ENCODE assay signal across 26 cellular contexts in genomic region chr7:81404669-81405068, GRCh38.
"Had no signal": no experiment of that assay in that cellular context is flagged by ENCODE, and none has a peak within 500 bp of the region (broad histone marks: within the 10 kb centered on the region; RNA-seq: fewer than 3 reads in every experiment).

No MANE protein-coding gene starts in this region.

- H3K9me3 ChIP-seq: mucosa of descending colon, ovary, right atrium auricular region, right lobe of liver, testis, tibial artery, upper lobe of right lung had no signal

- H3K4me1 Mint-ChIP-seq: naive thymus-derived CD4-positive, alpha-beta T cell; stimulated activated memory B cell treated with anti-CD40 and anti-IgM and Interleukin-4, amounts not matched to agents 10 μg/mL and 1 μg/mL and 100 μg/mL, for 72 hours; stimulated activated naive CD8-positive, alpha-beta T cell treated with anti-CD3 and anti-CD28 coated beads, Interleukin-15, amount 100 ng/mL, for 72 hours had no signal

- H3K4me2 ChIP-seq: smooth muscle cell had no signal

- H3K36me3 Mint-ChIP-seq: naive thymus-derived CD4-positive, alpha-beta T cell; natural killer cell treated with Interleukin-12 subunit alpha and Interleukin-12 subunit beta and Interleukin-15 and Interleukin-18, amount 100 ng/mL, for 72 hours; stimulated activated memory B cell treated with anti-CD40 and anti-IgM and Interleukin-4, amounts not matched to agents 10 μg/mL and 1 μg/mL and 100 μg/mL, for 72 hours had no signal

- H3K27me3 Mint-ChIP-seq: naive thymus-derived CD4-positive, alpha-beta T cell; natural killer cell treated with Interleukin-12 subunit alpha and Interleukin-12 subunit beta and Interleukin-15 and Interleukin-18, amount 100 ng/mL, for 72 hours; progenitor cell of endocrine pancreas; stimulated activated memory B cell treated with anti-CD40 and anti-IgM and Interleukin-4, amounts not matched to agents 10 μg/mL and 1 μg/mL and 100 μg/mL, for 72 hours; stimulated activated naive CD8-positive, alpha-beta T cell treated with anti-CD3 and anti-CD28 coated beads, Interleukin-15, amount 100 ng/mL, for 72 hours had no signal

- H3K36me3 ChIP-seq: ovary, right atrium auricular region, right lobe of liver, tibial artery, upper lobe of right lung had no signal

- H3K27ac Mint-ChIP-seq: naive thymus-derived CD4-positive, alpha-beta T cell; natural killer cell treated with Interleukin-12 subunit alpha and Interleukin-12 subunit beta and Interleukin-15 and Interleukin-18, amount 100 ng/mL, for 72 hours; progenitor cell of endocrine pancreas; stimulated activated memory B cell treated with anti-CD40 and anti-IgM and Interleukin-4, amounts not matched to agents 10 μg/mL and 1 μg/mL and 100 μg/mL, for 72 hours; stimulated activated naive CD8-positive, alpha-beta T cell treated with anti-CD3 and anti-CD28 coated beads, Interleukin-15, amount 100 ng/mL, for 72 hours had no signal

- H3K27me3 ChIP-seq: ovary, right atrium auricular region, right lobe of liver, testis, tibial artery, upper lobe of right lung had no signal

- H3K4me3 ChIP-seq: lung, mucosa of descending colon, ovary, right atrium auricular region, right lobe of liver, smooth muscle cell, testis, tibial artery, upper lobe of right lung had no signal

- H3K4me1 ChIP-seq: right atrium auricular region, right lobe of liver, testis, tibial artery, upper lobe of right lung had no signal

- H3K4me3 Mint-ChIP-seq: naive thymus-derived CD4-positive, alpha-beta T cell; natural killer cell treated with Interleukin-12 subunit alpha and Interleukin-12 subunit beta and Interleukin-15 and Interleukin-18, amount 100 ng/mL, for 72 hours; stimulated activated memory B cell treated with anti-CD40 and anti-IgM and Interleukin-4, amounts not matched to agents 10 μg/mL and 1 μg/mL and 100 μg/mL, for 72 hours; stimulated activated naive CD8-positive, alpha-beta T cell treated with anti-CD3 and anti-CD28 coated beads, Interleukin-15, amount 100 ng/mL, for 72 hours had no signal

- DNase-seq: hypothalamus; kidney glomerular epithelial cell; left cardiac atrium; mesendoderm; midbrain; mucosa of descending colon; naive thymus-derived CD4-positive, alpha-beta T cell; ovary; right lobe of liver; stimulated activated CD4-positive, alpha-beta T cell treated with anti-CD3 and anti-CD28 coated beads, Interleukin-1b, Interleukin-23, amount 100 ng/mL, for 48 hours; stimulated activated CD4-positive, alpha-beta T cell treated with anti-CD3 and anti-CD28 coated beads, Interleukin-2, amount 100 ng/mL, for 48 hours; stimulated activated CD4-positive, alpha-beta T cell treated with anti-CD3 and anti-CD28 coated beads, Interleukin-4, amount 100 ng/mL, for 4 hours; stimulated activated CD8-positive, alpha-beta memory T cell treated with anti-CD3 and anti-CD28 coated beads, Interleukin-4, amount 100 ng/mL, for 48 hours; stimulated activated naive CD4-positive, alpha-beta T cell treated with Interleukin-2 at 50 U/mL for 16 hours; stimulated activated naive CD8-positive, alpha-beta T cell treated with anti-CD3 and anti-CD28 coated beads, Interleukin-15, amount 100 ng/mL, for 72 hours; testis; tibial artery; trophoblast cell; upper lobe of right lung had no signal

- H3K27ac ChIP-seq: ovary, right atrium auricular region, right lobe of liver, testis, tibial artery, upper lobe of right lung had no signal

- ATAC-seq: left cardiac atrium; left lobe of liver; mucosa of descending colon; naive thymus-derived CD4-positive, alpha-beta T cell; natural killer cell treated with Interleukin-12 subunit alpha and Interleukin-12 subunit beta and Interleukin-15 and Interleukin-18, amount 100 ng/mL, for 72 hours; right lobe of liver; stimulated activated memory B cell treated with anti-CD40 and anti-IgM and Interleukin-4, amounts not matched to agents 10 μg/mL and 1 μg/mL and 100 μg/mL, for 72 hours; stimulated activated naive CD8-positive, alpha-beta T cell treated with anti-CD3 and anti-CD28 coated beads, Interleukin-15, amount 100 ng/mL, for 72 hours; upper lobe of right lung had no signal
